In the genomic region with DNA sequence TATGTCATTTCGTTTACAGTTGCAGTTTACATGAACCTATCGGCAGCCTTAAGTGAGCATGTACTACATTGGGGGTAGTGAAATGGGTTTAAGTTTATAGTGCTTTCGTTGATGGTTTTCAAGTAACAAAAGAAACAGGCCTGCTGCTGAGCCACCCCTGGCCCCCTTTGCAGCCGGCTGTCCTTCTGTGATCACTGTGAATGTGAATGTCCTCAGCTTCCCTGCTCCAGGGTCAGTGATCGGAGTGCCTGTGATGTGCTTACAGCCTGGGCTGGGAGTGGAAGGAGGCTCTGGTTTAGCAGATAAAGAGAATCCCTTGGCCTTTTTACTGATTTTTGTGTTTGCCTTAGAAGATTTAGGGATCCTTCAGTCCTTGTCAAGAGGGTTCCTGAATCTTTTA, we compare ENCODE assay signal across 17 cellular contexts.
DNase-seq lines count a peak whose midpoint lies in the region; ATAC-seq and TF ChIP-seq lines count a peak whose summit lies in the region.
"Had no signal": no experiment of that assay in that cellular context is flagged by ENCODE, and none has a peak within 500 bp of the region (broad histone marks: within the 10 kb centered on the region; RNA-seq: fewer than 3 reads in every experiment).

No MANE protein-coding gene starts in this region.

- H3K14ac ChIP-seq in H9 (ENCODE audit: insufficient read depth, low read length): no peak overlapping the region

- H4K8ac ChIP-seq in H9 (replicated peaks; ENCODE audit: insufficient read length, low read depth, low read length): no peak overlapping the region

- H2BK15ac ChIP-seq in H9 (ENCODE audit: low read depth, low read length): no peak overlapping the region

- no peak overlapping the region for H2BK20ac ChIP-seq in H9 (ENCODE audit: low read depth, low read length, poor library complexity, severe bottlenecking)

- H3T11ph ChIP-seq in H9 (ENCODE audit: low read length): no peak overlapping the region

- H4K20me1 ChIP-seq in BLaER1: peaks cover 37% of the 10 kb centered on the region; the same call in 1 of the 2 replicates
- H4K20me1 ChIP-seq in H9 (ENCODE audit: control insufficient read depth, insufficient read depth, insufficient read length): no peaks in the 10 kb centered on the region

- no peak overlapping the region for H2AK5ac ChIP-seq in H9 (ENCODE audit: insufficient read length, low read length)

- peaks cover 70% of the 10 kb centered on the region for H3K4me1 ChIP-seq in BLaER1
- H3K4me1 ChIP-seq in CD4-positive, alpha-beta memory T cell (ENCODE audit: insufficient read depth, low read length): peaks cover 26% of the 10 kb centered on the region
- no peaks in the 10 kb centered on the region for H3K4me1 ChIP-seq in H9 (ENCODE audit: insufficient read depth, low read length)

- peaks cover 21% of the 10 kb centered on the region for H3K36me3 ChIP-seq in BLaER1
- H3K36me3 ChIP-seq in CD4-positive, alpha-beta memory T cell (ENCODE audit: insufficient read depth, low read length): no peaks in the 10 kb centered on the region

- intact Hi-C loops in CD4-positive, alpha-beta memory T cell (cut with micrococcal nuclease): no loop called here

- no peak overlapping the region for H4K5ac ChIP-seq in H9 (ENCODE audit: insufficient read length, low read depth, low read length)

- no CpG with 5 or more reads among the region's 5 CpGs for WGBS in H9 (ENCODE audit: extremely low coverage, insufficient read length, low lambda C conversion rate)

- H3K23ac ChIP-seq in H9 (ENCODE audit: insufficient read length, low read depth, low read length): no peak overlapping the region

- H3K9me3 Mint-ChIP-seq in stimulated activated naive B cell treated with anti-CD40 and anti-IgM and Interleukin-4, amounts not matched to agents 10 μg/mL and 1 μg/mL and 100 μg/mL, for 72 hours: no peaks in the 10 kb centered on the region
- H3K9me3 Mint-ChIP-seq in CD4-positive, alpha-beta memory T cell: no peaks in the 10 kb centered on the region
- H3K9me3 Mint-ChIP-seq in H9: no peaks in the 10 kb centered on the region
- H3K9me3 Mint-ChIP-seq: CD4-positive, CD25-positive, alpha-beta regulatory T cell had no signal

- H2BK120ac ChIP-seq in H9 (ENCODE audit: low read depth, low read length, poor library complexity, severe bottlenecking): no peak overlapping the region

- peaks cover 27 to 86% of the 10 kb centered on the region in 2 donors for H3K4me1 Mint-ChIP-seq in stimulated activated naive B cell treated with anti-CD40 and anti-IgM and Interleukin-4, amounts not matched to agents 10 μg/mL and 1 μg/mL and 100 μg/mL, for 72 hours
- peaks cover 20 to 37% (median 33%) of the 10 kb centered on the region in 4 donors for H3K4me1 Mint-ChIP-seq in CD4-positive, alpha-beta memory T cell
- H3K4me1 Mint-ChIP-seq in H9: peaks cover 4 to 7% of the 10 kb centered on the region in 2 experiments

- H2BK5ac ChIP-seq in H9 (ENCODE audit: insufficient read length, low read length): no peak overlapping the region

- POLR2A ChIA-PET in CD4-positive, alpha-beta memory T cell (lab: Charles Lee; ENCODE audit: partially characterized antibody): no interaction called here

- peak overlapping the region; percentile 55; the same call in 1 of the 2 replicates for H3K27ac ChIP-seq in BLaER1
- H3K27ac ChIP-seq in CD4-positive, alpha-beta memory T cell (ENCODE audit: low read depth, low read length): no peak overlapping the region
- no peak overlapping the region for H3K27ac ChIP-seq in H9 (ENCODE audit: insufficient read length, low read depth, low read length)

- H3K27ac Mint-ChIP-seq in stimulated activated naive B cell treated with anti-CD40 and anti-IgM and Interleukin-4, amounts not matched to agents 10 μg/mL and 1 μg/mL and 100 μg/mL, for 72 hours: peak overlapping the region; percentile 69
- peak overlapping the region in 1 of 7 donors; percentile 19 for H3K27ac Mint-ChIP-seq in CD4-positive, alpha-beta memory T cell
- 0 out of 7 replicates have a peak overlapping the region, but pooled peaks of 1 of the 3 experiments have one; percentile 27 for H3K27ac Mint-ChIP-seq in H9
- H3K27ac Mint-ChIP-seq: CD4-positive, CD25-positive, alpha-beta regulatory T cell had no signal

- H3K4ac ChIP-seq in H9 (ENCODE audit: low read depth, low read length): no peak overlapping the region

- peaks cover 10% of the 10 kb centered on the region; the same call in 1 of the 2 replicates for H3K9me3 ChIP-seq in BLaER1
- H3K9me3 ChIP-seq in CD4-positive, alpha-beta memory T cell (ENCODE audit: control insufficient read depth in 1 of 2, low read length in 2 of 2): no peaks in the 10 kb centered on the region
- H3K9me3 ChIP-seq in H9 (ENCODE audit: control insufficient read depth, low read depth, low read length): no peaks in the 10 kb centered on the region

- no peak overlapping the region for H2AFZ ChIP-seq in H9 (ENCODE audit: low read length)

- no peak for TF ChIP-seq CTCF in H9 (conservative IDR thresholded peaks at IDR 0.05)

- no peaks in the 10 kb centered on the region for H3K27me3 ChIP-seq in BLaER1
- no peaks in the 10 kb centered on the region for H3K27me3 ChIP-seq in CD4-positive, alpha-beta memory T cell (ENCODE audit: insufficient read depth, low read length)
- H3K27me3 ChIP-seq in H9 (ENCODE audit: insufficient read depth, low read length): no peaks in the 10 kb centered on the region
- H3K27me3 ChIP-seq: BLaER1 treated with 17β-estradiol and CSF1 and Interleukin-3, amounts not matched to agents 10 nM and 100 nM had no signal

- no peak overlapping the region for H3K9ac ChIP-seq in BLaER1
- no peak overlapping the region for H3K9ac ChIP-seq in H9 (ENCODE audit: extremely low read depth, insufficient read length, low read length)

- no peaks in the 10 kb centered on the region for H3K27me3 Mint-ChIP-seq in stimulated activated naive B cell treated with anti-CD40 and anti-IgM and Interleukin-4, amounts not matched to agents 10 μg/mL and 1 μg/mL and 100 μg/mL, for 72 hours
- no peaks in the 10 kb centered on the region for H3K27me3 Mint-ChIP-seq in CD4-positive, alpha-beta memory T cell
- H3K27me3 Mint-ChIP-seq in H9 (ENCODE audit: low read depth): no peaks in the 10 kb centered on the region
- H3K27me3 Mint-ChIP-seq: CD4-positive, CD25-positive, alpha-beta regulatory T cell had no signal

- no peak overlapping the region for H3K56ac ChIP-seq in H9 (ENCODE audit: insufficient read length, low read depth, low read length)

- H3K18ac ChIP-seq in H9 (ENCODE audit: insufficient read length, low read depth, low read length): no peak overlapping the region

- H3K4me3 ChIP-seq in BLaER1: no peak overlapping the region
- H3K4me3 ChIP-seq in CD4-positive, alpha-beta memory T cell (ENCODE audit: low read length in 2 of 2): no peak overlapping the region
- H3K4me3 ChIP-seq: BLaER1 treated with 17β-estradiol and CSF1 and Interleukin-3, amounts not matched to agents 10 nM and 100 nM; GM12878 had no signal

- H3K4me3 Mint-ChIP-seq in stimulated activated naive B cell treated with anti-CD40 and anti-IgM and Interleukin-4, amounts not matched to agents 10 μg/mL and 1 μg/mL and 100 μg/mL, for 72 hours: no peak overlapping the region
- no peak overlapping the region for H3K4me3 Mint-ChIP-seq in CD4-positive, alpha-beta memory T cell
- H3K4me3 Mint-ChIP-seq in H9: no peak overlapping the region

- DNase-seq in activated CD8-positive, alpha-beta memory T cell treated with anti-CD3 and anti-CD28 coated beads for 24 hours: peak; percentile 13
- DNase-seq in activated CD8-positive, alpha-beta memory T cell treated with anti-CD3 and anti-CD28 coated beads, Interleukin-2, amount 50 U/mL, for 4 hours: no peak
- DNase-seq in activated CD8-positive, alpha-beta memory T cell treated with anti-CD3 and anti-CD28 coated beads, Interleukin-2, amount 50 U/mL, for 48 hours: peak; percentile 46
- DNase-seq in stimulated activated naive B cell treated with anti-CD40 and anti-IgM and Interleukin-4, amounts not matched to agents 10 μg/mL and 1 μg/mL and 100 μg/mL, for 72 hours: no peak
- DNase-seq in CD4-positive, alpha-beta memory T cell: no peak
- no peak for DNase-seq in H9
- DNase-seq: 8988T; AML-193; Calu3; CD4-positive, CD25-positive, alpha-beta regulatory T cell; DMS 273 treated with DMSO at 0.1 percent for 48 hours; DMS79; H7 had no signal

- CTCF ChIA-PET in CD4-positive, alpha-beta memory T cell (lab: Charles Lee; ENCODE audit: partially characterized antibody): no interaction called here

- H4K91ac ChIP-seq in H9 (ENCODE audit: insufficient read length, low read depth, low read length): no peak overlapping the region

- H3K23me2 ChIP-seq in H9 (ENCODE audit: insufficient read length, low read depth, low read length, poor library complexity, severe bottlenecking): no peaks in the 10 kb centered on the region

- H2BK12ac ChIP-seq in H9 (ENCODE audit: insufficient read length, low read depth, low read length): no peak overlapping the region

- no peak for ATAC-seq in stimulated activated naive B cell treated with anti-CD40 and anti-IgM and Interleukin-4, amounts not matched to agents 10 μg/mL and 1 μg/mL and 100 μg/mL, for 72 hours (replicated peaks)
- ATAC-seq in SK-N-SH treated with all-trans-retinoic acid at 6 μM for 48 hours: no peak
- ATAC-seq: GM12878 had no signal

- H3K36me3 Mint-ChIP-seq in stimulated activated naive B cell treated with anti-CD40 and anti-IgM and Interleukin-4, amounts not matched to agents 10 μg/mL and 1 μg/mL and 100 μg/mL, for 72 hours: no peaks in the 10 kb centered on the region
- H3K36me3 Mint-ChIP-seq in CD4-positive, alpha-beta memory T cell: peaks cover 2 to 8% of the 10 kb centered on the region in 2 donors
- no peaks in the 10 kb centered on the region; a peak in 1 of 7 replicates for H3K36me3 Mint-ChIP-seq in H9 (ENCODE audit: insufficient read depth in 1 of 3, low read depth in 3 of 3)

- H3K79me1 ChIP-seq in H9 (ENCODE audit: insufficient read depth, low read depth, low read length, poor library complexity, severe bottlenecking): no peaks in the 10 kb centered on the region

- H3K79me2 ChIP-seq in H9 (ENCODE audit: insufficient read depth, low read length): no peaks in the 10 kb centered on the region

- no peak overlapping the region for H3K4me2 ChIP-seq in BLaER1
- no peak overlapping the region for H3K4me2 ChIP-seq in H9 (ENCODE audit: insufficient read depth, insufficient read length, low read length)

TF ChIP-seq in SK-N-SH treated with all-trans-retinoic acid at 6 μM for 48 hours, 23 proteins besides CTCF, POLR2A, EP300 and RAD21 (continues in another document):
- TF ChIP-seq OSR1 (CRISPR knock-in tag; IDR thresholded peaks at IDR 0.05) (no peak), RARB (CRISPR knock-in tag; IDR thresholded peaks at IDR 0.05) (no peak)

Comparison
In these comparisons a context has a peak if more than half of its experiments do, and no peak if none do; other contexts are left out.
1. DNase-seq: peak in activated CD8-positive, alpha-beta memory T cell treated with anti-CD3 and anti-CD28 coated beads for 24 hours (single experiment) and activated CD8-positive, alpha-beta memory T cell treated with anti-CD3 and anti-CD28 coated beads, Interleukin-2, amount 50 U/mL, for 48 hours (single experiment); none in activated CD8-positive, alpha-beta memory T cell treated with anti-CD3 and anti-CD28 coated beads, Interleukin-2, amount 50 U/mL, for 4 hours (single experiment), stimulated activated naive B cell treated with anti-CD40 and anti-IgM and Interleukin-4, amounts not matched to agents 10 μg/mL and 1 μg/mL and 100 μg/mL, for 72 hours (single experiment), CD4-positive, alpha-beta memory T cell (0 of 5) and H9 (single experiment).